ENCODE assay signal across 8 cellular contexts in the genomic region with DNA sequence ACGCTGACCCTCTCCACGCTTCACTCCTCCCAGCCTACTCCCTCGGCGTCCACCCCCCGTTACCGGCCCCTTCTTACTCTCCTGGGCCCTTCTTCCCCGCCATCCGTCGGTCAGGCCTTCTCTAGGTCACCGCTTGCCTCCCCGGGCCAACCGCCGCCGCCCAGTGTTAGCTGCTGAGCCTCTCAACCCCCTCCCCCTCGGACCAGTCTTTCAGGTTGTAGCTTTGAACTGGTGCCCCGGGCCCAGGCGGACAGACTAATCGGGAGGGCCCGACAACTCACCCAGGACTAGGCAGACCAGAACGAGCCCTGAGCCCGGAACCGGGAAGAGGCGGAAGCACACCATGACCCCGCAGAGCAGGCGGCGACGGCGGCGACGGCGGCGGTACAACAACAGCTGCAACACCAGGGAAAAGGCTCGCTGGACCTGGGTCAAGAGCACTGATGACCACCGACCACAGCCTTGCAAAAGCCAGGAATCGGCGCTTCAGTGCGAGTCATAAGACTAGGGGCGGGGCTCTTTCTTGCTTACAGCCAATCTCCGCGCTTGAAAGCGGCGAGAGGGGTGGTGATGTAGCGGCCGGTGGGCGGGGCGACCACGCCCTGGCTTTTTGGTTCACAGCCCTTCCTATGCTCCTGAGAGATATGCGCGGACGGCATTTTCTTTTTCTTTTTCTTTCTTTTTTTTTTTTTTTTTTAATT. TPM values are rescaled to one million over a fixed set of nuclear protein-coding genes. Genes with fewer than 3 reads are reported as not detected.
DNase-seq lines count a peak whose midpoint lies in the region; ATAC-seq and TF ChIP-seq lines count a peak whose summit lies in the region.

LAMP2 (minus strand) TSS at position 472 of the 701 bp plus-strand sequence; CDS start at position 345, 127 bp downstream.

- H3K27ac ChIP-seq in left ventricle myocardium inferior (replicated peaks) (peak within 1 kb of the TSS; percentile 92), prostate gland (peak within 1 kb of the TSS; percentile 91 to 92)

- ATAC-seq in GM18502 (IDR thresholded peaks at IDR 0.05; ENCODE audit: poor library complexity, unreplicated experiment) (peak; percentile 97), HG02943 (IDR thresholded peaks at IDR 0.05; ENCODE audit: low read depth, unreplicated experiment) (peak; percentile 90), T-helper 17 cell (peak; percentile 98)

- H3K4me1 ChIP-seq in left ventricle myocardium inferior = peaks cover 34% of the 10 kb centered on the region
- H3K4me1 ChIP-seq in prostate gland (replicated peaks) = no peaks in the 10 kb centered on the region

- TF ChIP-seq POLR2A in prostate gland (IDR thresholded peaks at IDR 0.05) = peak; percentile 76

- H3K27ac Mint-ChIP-seq in T-helper 17 cell = peak within 1 kb of the TSS; percentile 93

- WGBS in prostate gland = 1% methylated on average over 48 of the region's 50 CpGs

- peaks cover 4% of the 10 kb centered on the region for H3K36me3 Mint-ChIP-seq in T-helper 17 cell (ENCODE audit: low read depth)

- DNase-seq in NCI-H187 (lab: John Stamatoyannopoulos, UW) (peak; percentile 69 to 72), T-helper 17 cell (peak; percentile 62 to 71 (median 70)), amygdala (lab: John Stamatoyannopoulos, UW) (peak; percentile 17 to 94 (median 79)), left ventricle myocardium inferior (peak; percentile 88), prostate gland (ENCODE audit: low spot score) (peak; percentile 87), ureter (ENCODE audit: low spot score) (peak; percentile 92)

- H3K4me3 Mint-ChIP-seq in T-helper 17 cell = peak within 1 kb of the TSS; percentile 95

- intact Hi-C loops in left ventricle myocardium inferior (cut with micrococcal nuclease) = no loop called here
- intact Hi-C loops in prostate gland (cut with DNase I) = no loop called here

- H3K27me3 ChIP-seq in left ventricle myocardium inferior (ENCODE audit: low read depth) (no peaks in the 10 kb centered on the region), prostate gland (replicated peaks; ENCODE audit: insufficient read depth) (no peaks in the 10 kb centered on the region)

- H3K36me3 ChIP-seq in left ventricle myocardium inferior (no peaks in the 10 kb centered on the region), prostate gland (no peaks in the 10 kb centered on the region)

- H3K4me1 Mint-ChIP-seq in T-helper 17 cell = peaks cover 11% of the 10 kb centered on the region

- H3K9me3 ChIP-seq in T-helper 17 cell (ENCODE audit: control insufficient read depth, low read length, poor library complexity, severe bottlenecking) = no peaks in the 10 kb centered on the region
- H3K9me3 ChIP-seq in left ventricle myocardium inferior (replicated peaks) = no peaks in the 10 kb centered on the region
- H3K9me3 ChIP-seq in prostate gland = no peaks in the 10 kb centered on the region

- no peaks in the 10 kb centered on the region for H3K27me3 Mint-ChIP-seq in T-helper 17 cell

- TF ChIP-seq CTCF in left ventricle myocardium inferior (IDR thresholded peaks at IDR 0.05; ENCODE audit: borderline replicate concordance) (no peak), prostate gland (IDR thresholded peaks at IDR 0.05) (no peak)

- H3K4me3 ChIP-seq in left ventricle myocardium inferior (peak within 1 kb of the TSS; percentile 77), prostate gland (peak within 1 kb of the TSS; percentile 54 to 55)

RNA-seq across cellular contexts. Expression of gene LAMP2, which starts in this region (rescaled TPM):
- 10 to 100 TPM; 24.9 to 26.5 TPM for total RNA-seq in T-helper 17 cell
- 54.7 TPM for total RNA-seq in left ventricle myocardium inferior
- total RNA-seq in prostate gland = 100 to 1,000 TPM; 156 to 269 TPM
- 82.3 TPM for total RNA-seq in ureter

Comparison
In these comparisons a context has a peak if more than half of its experiments do, and no peak if none do; other contexts are left out.
1. Peak in every context shown above with its lines: DNase-seq, ATAC-seq, H3K4me3 ChIP-seq and H3K27ac ChIP-seq.